In the genomic region with DNA sequence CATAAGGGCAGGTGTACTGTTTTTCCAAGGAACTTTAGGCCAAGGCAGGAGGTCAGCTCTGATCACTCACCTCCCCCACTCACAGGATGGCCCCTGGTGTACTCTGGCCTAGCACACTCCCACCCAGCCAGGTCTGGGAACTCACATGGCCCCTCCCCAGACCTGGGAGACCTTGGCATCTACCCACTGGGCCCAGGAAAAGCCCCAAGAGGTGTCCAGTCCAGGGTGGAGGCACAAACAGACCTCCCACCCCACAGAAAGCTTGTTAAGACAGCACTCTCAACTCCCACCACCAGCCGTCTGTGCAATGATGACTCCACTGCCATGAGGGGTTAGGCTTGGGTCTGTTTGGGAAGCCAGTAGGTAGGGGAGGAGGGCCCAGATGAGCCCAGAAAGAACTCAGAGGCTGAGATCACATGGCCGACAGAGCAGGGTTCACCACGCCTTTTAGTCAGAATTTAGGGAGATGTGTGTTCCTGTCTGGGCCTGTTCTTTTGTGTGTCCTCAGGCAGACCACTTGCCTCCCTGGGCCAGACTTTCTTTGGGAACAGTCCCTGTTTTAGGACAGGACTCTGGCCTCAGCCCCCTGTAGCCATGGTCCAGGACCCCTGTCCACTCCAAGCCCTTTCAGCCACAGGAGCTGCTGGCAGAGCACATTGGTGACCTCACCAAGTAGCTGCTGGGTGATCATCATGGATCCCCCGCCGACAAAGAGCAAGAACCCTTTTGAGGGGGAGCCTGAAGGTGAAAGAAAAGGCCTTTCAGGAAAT, we compare ENCODE assay signal across 21 cellular contexts. TPM values are rescaled to one million over a fixed set of nuclear protein-coding genes. Genes with fewer than 3 reads are reported as not detected.
DNase-seq lines count a peak whose midpoint lies in the region; ATAC-seq, FAIRE-seq and TF ChIP-seq lines count a peak whose summit lies in the region.
"Had no signal": no experiment of that assay in that cellular context is flagged by ENCODE, and none has a peak within 500 bp of the region (broad histone marks: within the 10 kb centered on the region; RNA-seq: fewer than 3 reads in every experiment).

No MANE protein-coding gene starts in this region.

- no peak for TF ChIP-seq EP300 in K562 (IDR thresholded peaks at IDR 0.05; ENCODE audit: low read length)

- H3K4me2 ChIP-seq in K562 (ENCODE audit: insufficient read depth, low read length), result no peak overlapping the region
- H3K4me2 ChIP-seq: SK-N-SH, smooth muscle cell had no signal

- H3K4me3 ChIP-seq in K562, result no peak overlapping the region
- H3K4me3 ChIP-seq in mucosa of stomach (ENCODE audit: low read length), result no peak overlapping the region
- H3K4me3 ChIP-seq in testis, result no peak overlapping the region
- H3K4me3 ChIP-seq: smooth muscle cell, suprapubic skin, uterus had no signal

- H3K36me3 ChIP-seq in K562 (ENCODE audit: control insufficient read depth, insufficient read depth, low read length) (no peaks in the 10 kb centered on the region), mucosa of stomach (ENCODE audit: control insufficient read depth, insufficient read depth, low read length) (no peaks in the 10 kb centered on the region), testis (ENCODE audit: low read depth, missing control alignments) (no peaks in the 10 kb centered on the region)
- H3K36me3 ChIP-seq: suprapubic skin, uterus had no signal

- H2AFZ ChIP-seq in K562 (ENCODE audit: low read depth, low read length), result no peak overlapping the region

- no peaks in the 10 kb centered on the region for H3K9me3 ChIP-seq in K562 (replicated peaks; ENCODE audit: control insufficient read depth, insufficient read depth, low read depth, low read length)
- H3K9me3 ChIP-seq in mucosa of stomach (ENCODE audit: control insufficient read depth, low read length), result no peaks in the 10 kb centered on the region
- no peaks in the 10 kb centered on the region for H3K9me3 ChIP-seq in testis
- H3K9me3 ChIP-seq: SK-N-SH, suprapubic skin, uterus had no signal

- H3K9ac ChIP-seq in K562 (ENCODE audit: insufficient read depth in 1 of 2, low read depth in 2 of 2, low read length in 2 of 2) (peak overlapping the region in 1 of 2 experiments; percentile 45; a peak in 1 of 4 replicates), mucosa of stomach (ENCODE audit: low read length) (peak overlapping the region; percentile 22)
- H3K9ac ChIP-seq: SK-N-SH had no signal

- H3K27me3 ChIP-seq in K562 (ENCODE audit: control insufficient read depth in 2 of 2, insufficient read depth in 2 of 2, low read length in 2 of 2) (no peaks in the 10 kb centered on the region), mucosa of stomach (ENCODE audit: control insufficient read depth, insufficient read depth, low read length) (peaks cover 38% of the 10 kb centered on the region), testis (no peaks in the 10 kb centered on the region)
- H3K27me3 ChIP-seq: suprapubic skin, uterus had no signal

- WGBS in K562 (ENCODE audit: insufficient coverage, low coverage, missing lambda C conversion rate), result 33% methylated on average over 5 of the region's 5 CpGs
- 86 to 93% methylated on average over 3 to 5 of the region's 5 CpGs for WGBS in testis, 2 donors

- no peak for ATAC-seq in K562
- no peak for ATAC-seq in GM21367 (IDR thresholded peaks at IDR 0.05; ENCODE audit: unreplicated experiment)

- TF ChIP-seq RAD21 in K562 (CRISPR knock-in tag; conservative IDR thresholded peaks at IDR 0.05 in 1 of 2, IDR thresholded peaks at IDR 0.05 in 1 of 2), result no peak

- intact Hi-C loops in K562 (cut with micrococcal nuclease), result loop anchor here (5.0 to 10.0 kb wide), 4 partner anchors 65 to 388 kb away; partner anchors contain the start of gene MATCAP1
- intact Hi-C loops in testis (cut with DNase I; ENCODE audit: low total_unique reads), result no loop called here

- H3K4me1 ChIP-seq in K562 (replicated peaks in 1 of 2; ENCODE audit: control insufficient read depth in 2 of 2, insufficient read depth in 2 of 2, low read length in 2 of 2) (peaks cover 4 to 19% of the 10 kb centered on the region in 2 experiments; a peak in 4 of 5 replicates), mucosa of stomach (ENCODE audit: control insufficient read depth, insufficient read depth, low read length) (peaks cover 12% of the 10 kb centered on the region), testis (peaks cover 14% of the 10 kb centered on the region)

- DNase-seq in activated effector memory CD4-positive, alpha-beta T cell treated with anti-CD3 and anti-CD28 coated beads, Interleukin-2, amount 50 U/mL, for 16 hours, result peak; percentile 52
- no peak for DNase-seq in activated effector memory CD4-positive, alpha-beta T cell treated with Interleukin-2 at 50 U/mL for 16 hours
- no peak for DNase-seq in K562 (ENCODE audit: extremely low read depth in 1 of 4, low spot score in 3 of 4)
- peak; percentile 13 for DNase-seq in testis
- DNase-seq in inferior parietal cortex (ENCODE audit: extremely low spot score), result no peak
- DNase-seq in HT-29 (ENCODE audit: low spot score), result no peak
- DNase-seq: ACHN; activated CD4-positive, alpha-beta memory T cell treated with anti-CD3 and anti-CD28 coated beads for 36 hours; activated naive CD4-positive, alpha-beta T cell treated with anti-CD3 and anti-CD28 coated beads for 36 hours; COR-L47; Karpas-422; kidney glomerular epithelial cell; NCI-H1048; NCI-H524 treated with DMSO at 0.1 percent for 48 hours; SK-N-SH had no signal

- POLR2A ChIA-PET in K562 (lab: Yijun Ruan, JAX), result interaction anchor here (0.8 to 2.0 kb wide), 2 partner anchors 12 to 143 kb away, joined by 4 to 15 read pairs; partner anchors contain the start of genes CBFB, FBXL8 and TRADD

- no peaks in the 10 kb centered on the region for H4K20me1 ChIP-seq in K562 (replicated peaks; ENCODE audit: control insufficient read depth, insufficient read depth, low read length)

- CTCF ChIA-PET in K562 (lab: Yijun Ruan, JAX; ENCODE audit: low intra/inter-chr PET ratio), result interaction anchor here (0.8 to 3.1 kb wide), 8 partner anchors 38 to 169 kb away, joined by 3 to 29 read pairs (median 6); partner anchors contain the start of gene CES3

- no peak for TF ChIP-seq CTCF in K562 (IDR thresholded peaks at IDR 0.05 in 2 of 3, conservative IDR thresholded peaks at IDR 0.05 in 1 of 3; ENCODE audit: insufficient read depth in 2 of 3, low read depth in 1 of 3, low read length in 3 of 3)
- TF ChIP-seq CTCF in testis (IDR thresholded peaks at IDR 0.05), result no peak

- no peak for FAIRE-seq in K562 (lab: Jason Lieb, UNC)

- TF ChIP-seq POLR2A in K562 (conservative IDR thresholded peaks at IDR 0.05) (no peak), testis (IDR thresholded peaks at IDR 0.05) (no peak)

- no peaks in the 10 kb centered on the region for H3K9me1 ChIP-seq in K562 (ENCODE audit: control insufficient read depth, insufficient read depth, low read length)

- H3K27ac ChIP-seq in K562 (ENCODE audit: extremely low read depth, low read depth, low read length) (no peak overlapping the region), testis (no peak overlapping the region)
- H3K27ac ChIP-seq: suprapubic skin, uterus had no signal

- BruUV-seq in K562 (replicated peaks; lab: Mats Ljungman, UMichigan), result no TSS peak

- in situ Hi-C loops in K562 (cut with MboI), result loop anchor here (5.0 kb wide), 2 partner anchors 75 to 140 kb away; partner anchors contain the start of genes FBXL8 and TRADD

- no peaks in the 10 kb centered on the region for H3K79me2 ChIP-seq in K562 (ENCODE audit: control insufficient read depth, insufficient read depth, low read length)

RNA-seq across cellular contexts. Expression of gene CBFB, which starts 12.1 kb away (rescaled TPM):
- total RNA-seq in K562 (2011; cell fraction: chromatin; rRNA removed; ENCODE audit: low replicate concordance), result 33.0 and 62.9 TPM in 2 replicates
- 18.7 and 27.0 TPM in 2 replicates for total RNA-seq in K562 (2011; cell fraction: nucleolus; rRNA removed)
- total RNA-seq in K562 (2011; cell fraction: nucleoplasm; rRNA removed), result 39.3 and 60.0 TPM in 2 replicates
- 96.0 and 112 TPM in 2 replicates for total RNA-seq in K562 (2014; rRNA removed)
- total RNA-seq in K562 (2014; rRNA removed; fragmentation: Illumina TruSeq; extraction: Trizol), result 66.5 and 77.2 TPM in 2 replicates
- 82.4 and 82.7 TPM in 2 replicates for total RNA-seq in K562 (2015; rRNA removed; fragmentation: Illumina TruSeq; extraction: Trizol)
- total RNA-seq in K562 (2021), result 78.4 and 79.1 TPM in 2 replicates
- 39.5 and 51.6 TPM in 2 replicates for polyA plus RNA-seq in K562 (2011; rRNA removed)
- 13.4 and 25.1 TPM in 2 replicates for polyA plus RNA-seq in K562 (2011; cell fraction: cytosol; rRNA removed)
- polyA plus RNA-seq in K562 (2011; cell fraction: nucleus; rRNA removed), result 11.6 and 16.0 TPM in 2 replicates
- polyA plus RNA-seq in K562 (2012), result 45.5 and 88.1 TPM in 2 replicates
- 63.9 and 69.6 TPM in 2 replicates for polyA plus RNA-seq in K562 (2014; fragmentation: Illumina TruSeq; extraction: Trizol)
- polyA plus RNA-seq in K562 (2014; fragmentation: Nextera tagmentation; extraction: Ambion mirVana), result 10 to 100 TPM; 22.0 to 40.7 TPM
- polyA plus RNA-seq in K562 (2014; rRNA removed), result 43.2 and 63.6 TPM in 2 replicates
- 128 and 129 TPM in 2 replicates for polyA minus RNA-seq in K562 (2011; rRNA and poly(A)+ RNA removed)
- 49.1 and 63.1 TPM in 2 replicates for polyA minus RNA-seq in K562 (2011; cell fraction: cytosol; rRNA and poly(A)+ RNA removed)
- polyA minus RNA-seq in K562 (2011; cell fraction: nucleus; rRNA and poly(A)+ RNA removed), result 13.6 and 20.1 TPM in 2 replicates
- total RNA-seq in testis, result 10 to 100 TPM; 23.3 to 34.9 TPM
- 15.3 TPM for polyA plus RNA-seq in testis (ENCODE audit: insufficient read depth, low read depth, low replicate concordance)
- 98.9 and 115 TPM in 2 replicates for total RNA-seq in HT-29 (2014; rRNA removed; shearing (Covaris generic))

RNA-seq across cellular contexts. Expression of gene CES4A, which starts 28.5 kb away (rescaled TPM):
- total RNA-seq in K562 (2011; cell fraction: chromatin; rRNA removed; ENCODE audit: low replicate concordance), result 0.58 and 1.8 TPM in 2 replicates
- 0.13 and 0.83 TPM in 2 replicates for total RNA-seq in K562 (2011; cell fraction: nucleolus; rRNA removed)
- 0.61 and 1.7 TPM in 2 replicates for total RNA-seq in K562 (2011; cell fraction: nucleoplasm; rRNA removed)
- total RNA-seq in K562 (2014; rRNA removed) (0.09 TPM in 1 of 2 replicates, not detected in the other), K562 (2014; rRNA removed; fragmentation: Illumina TruSeq; extraction: Trizol) (not detected in 2 replicates), K562 (2015; rRNA removed; fragmentation: Illumina TruSeq; extraction: Trizol) (not detected in 2 replicates), K562 (2021) (0.20 TPM in 1 of 2 replicates, not detected in the other), testis (10 to 100 TPM; 17.0 to 25.0 TPM)
- polyA plus RNA-seq in K562 (2011; rRNA removed) (0.04 and 0.11 TPM in 2 replicates), K562 (2014; fragmentation: Illumina TruSeq; extraction: Trizol) (not detected in 2 replicates), K562 (2014; fragmentation: Nextera tagmentation; extraction: Ambion mirVana) (under 1 TPM in 1 of 2 experiments, not detected in 1; 0.13 TPM), K562 (2014; rRNA removed) (not detected in 2 replicates), testis (ENCODE audit: insufficient read depth, low read depth, low replicate concordance) (12.2 TPM)
- polyA plus RNA-seq in K562 (2011; cell fraction: cytosol; rRNA removed), result 0.12 TPM in 1 of 2 replicates, not detected in the other
- polyA plus RNA-seq in K562 (2011; cell fraction: nucleus; rRNA removed), result 0.22 and 0.54 TPM in 2 replicates
- 0.03 and 0.10 TPM in 2 replicates for polyA plus RNA-seq in K562 (2012)
- polyA minus RNA-seq in K562 (2011; rRNA and poly(A)+ RNA removed), result not detected in 2 replicates
- polyA minus RNA-seq in K562 (2011; cell fraction: cytosol; rRNA and poly(A)+ RNA removed), result not detected in 2 replicates
- polyA minus RNA-seq in K562 (2011; cell fraction: nucleus; rRNA and poly(A)+ RNA removed), result not detected in 2 replicates
- 3.0 and 5.5 TPM in 2 replicates for total RNA-seq in HT-29 (2014; rRNA removed; shearing (Covaris generic))

RNA-seq across cellular contexts. Expression of gene CES3, which starts 55.8 kb away (rescaled TPM):
- 3.7 and 10.0 TPM in 2 replicates for total RNA-seq in K562 (2011; cell fraction: chromatin; rRNA removed; ENCODE audit: low replicate concordance)
- 6.3 and 12.5 TPM in 2 replicates for total RNA-seq in K562 (2011; cell fraction: nucleolus; rRNA removed)
- 4.3 and 6.3 TPM in 2 replicates for total RNA-seq in K562 (2011; cell fraction: nucleoplasm; rRNA removed)
- 0.68 and 2.0 TPM in 2 replicates for total RNA-seq in K562 (2014; rRNA removed)
- total RNA-seq in K562 (2014; rRNA removed; fragmentation: Illumina TruSeq; extraction: Trizol), result 0.61 and 0.65 TPM in 2 replicates
- 1.0 and 1.7 TPM in 2 replicates for total RNA-seq in K562 (2015; rRNA removed; fragmentation: Illumina TruSeq; extraction: Trizol)
- 2.2 and 2.8 TPM in 2 replicates for total RNA-seq in K562 (2021)
- 0.60 and 4.4 TPM in 2 replicates for polyA plus RNA-seq in K562 (2011; rRNA removed)
- 0.57 and 2.3 TPM in 2 replicates for polyA plus RNA-seq in K562 (2011; cell fraction: cytosol; rRNA removed)
- 8.2 and 24.8 TPM in 2 replicates for polyA plus RNA-seq in K562 (2011; cell fraction: nucleus; rRNA removed)
- polyA plus RNA-seq in K562 (2012), result 1.2 and 3.3 TPM in 2 replicates
- polyA plus RNA-seq in K562 (2014; fragmentation: Illumina TruSeq; extraction: Trizol), result 0.98 and 1.2 TPM in 2 replicates
- polyA plus RNA-seq in K562 (2014; fragmentation: Nextera tagmentation; extraction: Ambion mirVana), result under 1 TPM; 0.06 TPM
- polyA plus RNA-seq in K562 (2014; rRNA removed), result 1.3 and 3.1 TPM in 2 replicates
- polyA minus RNA-seq in K562 (2011; rRNA and poly(A)+ RNA removed), result 1.1 and 2.1 TPM in 2 replicates
- polyA minus RNA-seq in K562 (2011; cell fraction: cytosol; rRNA and poly(A)+ RNA removed), result 2.2 TPM in 1 of 2 replicates, not detected in the other
- 3.6 and 18.4 TPM in 2 replicates for polyA minus RNA-seq in K562 (2011; cell fraction: nucleus; rRNA and poly(A)+ RNA removed)
- total RNA-seq in testis, result 1 to 10 TPM; 4.1 to 4.5 TPM
- 1.5 TPM for polyA plus RNA-seq in testis (ENCODE audit: insufficient read depth, low read depth, low replicate concordance)
- 1.3 and 3.4 TPM in 2 replicates for total RNA-seq in HT-29 (2014; rRNA removed; shearing (Covaris generic))
- total RNA-seq: endothelial cell of umbilical vein, smooth muscle cell had no signal

Comparison
In these comparisons a context has a peak if more than half of its experiments do, and no peak if none do; other contexts are left out.
1. DNase-seq: peak in activated effector memory CD4-positive, alpha-beta T cell treated with anti-CD3 and anti-CD28 coated beads, Interleukin-2, amount 50 U/mL, for 16 hours (single experiment) and testis (single experiment); none in activated effector memory CD4-positive, alpha-beta T cell treated with Interleukin-2 at 50 U/mL for 16 hours (single experiment), K562 (0 of 4), inferior parietal cortex (single experiment) and HT-29 (single experiment).